11 cellular contexts compared by ENCODE assay signal in genomic region chr16:630815-631405, GRCh38. TPM values are rescaled to one million over a fixed set of nuclear protein-coding genes. Genes with fewer than 3 reads are reported as not detected.
DNase-seq lines count a peak whose midpoint lies in the region; ATAC-seq and TF ChIP-seq lines count a peak whose summit lies in the region.
"Had no signal": no experiment of that assay in that cellular context is flagged by ENCODE, and none has a peak within 500 bp of the region (broad histone marks: within the 10 kb centered on the region; RNA-seq: fewer than 3 reads in every experiment).

Gene WFIKKN1 (plus strand): TSS chr16:630985. CDS start chr16:631254, 269 bp downstream.

- H3K27ac Mint-ChIP-seq in natural killer cell, result no peak within 1 kb of the TSS
- H3K27ac Mint-ChIP-seq in natural killer cell treated with Interleukin-12 subunit alpha and Interleukin-12 subunit beta and Interleukin-15 and Interleukin-18, amount 100 ng/mL, for 72 hours, result no peak within 1 kb of the TSS
- H3K27ac Mint-ChIP-seq: activated T-cell treated with anti-CD3 and anti-CD28 coated beads, Interleukin-2, amount 50 U/mL, for 72 hours; T-helper 1 cell treated with Interleukin-12 subunit alpha and Interleukin-12 subunit beta and Interleukin-4 antibody, amounts not matched to agents 30 μg/mL and 1 μg/mL, for 36 hours had no signal

- H3K27ac ChIP-seq in mesodermal cell (ENCODE audit: low read depth, low read length, severe bottlenecking), result peak within 1 kb of the TSS; percentile 94

- no peaks in the 10 kb centered on the region for H3K36me3 Mint-ChIP-seq in natural killer cell
- no peaks in the 10 kb centered on the region for H3K36me3 Mint-ChIP-seq in natural killer cell treated with Interleukin-12 subunit alpha and Interleukin-12 subunit beta and Interleukin-15 and Interleukin-18, amount 100 ng/mL, for 72 hours

- H3K4me3 ChIP-seq in mesodermal cell (ENCODE audit: extremely low read depth, insufficient read depth, low read length, poor library complexity, severe bottlenecking) (peak within 1 kb of the TSS; percentile 44), lower leg skin (ENCODE audit: low read depth, poor library complexity, severe bottlenecking) (no peak within 1 kb of the TSS)

- ATAC-seq in natural killer cell (no peak), HG03565 (IDR thresholded peaks at IDR 0.05; ENCODE audit: unreplicated experiment) (no peak), GM18870 (IDR thresholded peaks at IDR 0.05; ENCODE audit: unreplicated experiment) (no peak), HG02870 (IDR thresholded peaks at IDR 0.05; ENCODE audit: unreplicated experiment) (no peak)
- ATAC-seq in natural killer cell treated with Interleukin-12 subunit alpha and Interleukin-12 subunit beta and Interleukin-15 and Interleukin-18, amount 100 ng/mL, for 72 hours, result no peak
- ATAC-seq: activated T-cell treated with anti-CD3 and anti-CD28 coated beads, Interleukin-2, amount 50 U/mL, for 72 hours had no signal

- intact Hi-C loops in natural killer cell (cut with micrococcal nuclease) (no loop called here), lower leg skin (cut with DNase I; ENCODE audit: low total_unique reads) (no loop called here)

- H3K27me3 Mint-ChIP-seq in natural killer cell (ENCODE audit: low read depth in 2 of 2), result no peaks in the 10 kb centered on the region
- H3K27me3 Mint-ChIP-seq in natural killer cell treated with Interleukin-12 subunit alpha and Interleukin-12 subunit beta and Interleukin-15 and Interleukin-18, amount 100 ng/mL, for 72 hours, result no peaks in the 10 kb centered on the region

- no peaks in the 10 kb centered on the region for H3K9me3 Mint-ChIP-seq in natural killer cell
- no peaks in the 10 kb centered on the region for H3K9me3 Mint-ChIP-seq in natural killer cell treated with Interleukin-12 subunit alpha and Interleukin-12 subunit beta and Interleukin-15 and Interleukin-18, amount 100 ng/mL, for 72 hours
- H3K9me3 Mint-ChIP-seq: activated T-cell treated with anti-CD3 and anti-CD28 coated beads, Interleukin-2, amount 50 U/mL, for 72 hours; T-helper 1 cell treated with Interleukin-12 subunit alpha and Interleukin-12 subunit beta and Interleukin-4 antibody, amounts not matched to agents 30 μg/mL and 1 μg/mL, for 36 hours had no signal

- H3K4me1 ChIP-seq in mesodermal cell (ENCODE audit: control insufficient read depth, insufficient read depth, low read length, poor library complexity, severe bottlenecking), result peaks cover 43% of the 10 kb centered on the region

- WGBS in mesodermal cell (ENCODE audit: insufficient coverage in 2 of 2), 2 experiments, result 9% methylated on average over 17 to 18 of the region's 23 CpGs
- 11% methylated on average over 18 of the region's 23 CpGs; no CpG with 5 or more reads in 1 of the 2 donors for WGBS in lower leg skin, 2 donors

- H3K4me1 Mint-ChIP-seq in natural killer cell, result peaks cover 0 to 5% of the 10 kb centered on the region in 2 donors
- no peaks in the 10 kb centered on the region for H3K4me1 Mint-ChIP-seq in natural killer cell treated with Interleukin-12 subunit alpha and Interleukin-12 subunit beta and Interleukin-15 and Interleukin-18, amount 100 ng/mL, for 72 hours (ENCODE audit: low read depth in 2 of 2)

- no peak for TF ChIP-seq POLR2A in lower leg skin (IDR thresholded peaks at IDR 0.05)

- peak within 1 kb of the TSS; percentile 52 for H3K4me3 Mint-ChIP-seq in natural killer cell
- no peak within 1 kb of the TSS for H3K4me3 Mint-ChIP-seq in natural killer cell treated with Interleukin-12 subunit alpha and Interleukin-12 subunit beta and Interleukin-15 and Interleukin-18, amount 100 ng/mL, for 72 hours
- H3K4me3 Mint-ChIP-seq: activated T-cell treated with anti-CD3 and anti-CD28 coated beads, Interleukin-2, amount 50 U/mL, for 72 hours; T-helper 1 cell treated with Interleukin-12 subunit alpha and Interleukin-12 subunit beta and Interleukin-4 antibody, amounts not matched to agents 30 μg/mL and 1 μg/mL, for 36 hours had no signal

- H3K9me3 ChIP-seq in mesodermal cell (ENCODE audit: control insufficient read depth, low read length), result no peaks in the 10 kb centered on the region

- H3K36me3 ChIP-seq in mesodermal cell (ENCODE audit: control insufficient read depth, insufficient read depth, low read length), result peaks cover 44% of the 10 kb centered on the region

- DNase-seq in natural killer cell (no peak), ecto neural progenitor cell (ENCODE audit: low spot score) (peak; percentile 94), lower leg skin (ENCODE audit: low spot score in 2 of 2) (no peak)
- DNase-seq in natural killer cell treated with Interleukin-12 subunit alpha and Interleukin-12 subunit beta and Interleukin-15 and Interleukin-18, amount 100 ng/mL, for 72 hours (ENCODE audit: low spot score), result no peak
- DNase-seq: activated T-cell treated with anti-CD3 and anti-CD28 coated beads, Interleukin-2, amount 50 U/mL, for 72 hours; hypothalamus had no signal

- TF ChIP-seq CTCF in natural killer cell (IDR thresholded peaks at IDR 0.05) (no peak), lower leg skin (IDR thresholded peaks at IDR 0.05) (no peak)

RNA-seq across cellular contexts. Expression of gene WFIKKN1, which starts in this region (rescaled TPM):
- 1 to 10 TPM in 1 of 3 donors, under 1 TPM in 2; 0.60 to 1.7 (median 0.75) TPM for total RNA-seq in natural killer cell
- 1 to 10 TPM in 1 of 2 donors, under 1 TPM in 1; 0.75 to 1.1 TPM for total RNA-seq in natural killer cell treated with Interleukin-12 subunit alpha and Interleukin-12 subunit beta and Interleukin-15 and Interleukin-18, amount 100 ng/mL, for 72 hours
- polyA plus RNA-seq in mesodermal cell (2013, experiment 1 of 2), result 30.4 TPM
- 30.3 TPM for polyA plus RNA-seq in mesodermal cell (2013, experiment 2 of 2)
- total RNA-seq in lower leg skin, result 1 to 10 TPM; 1.3 to 5.0 (median 2.8) TPM
